In genomic region chr1:89847191-89847729, GRCh38 we compare ENCODE assay signal across 1 cellular context.
TF ChIP-seq lines count a peak whose summit lies in the region.

No MANE protein-coding gene starts in this region.

TF ChIP-seq in IMR-90, 13 proteins besides CTCF, POLR2A, EP300 and RAD21:
- TF ChIP-seq MXI1 (IDR thresholded peaks at IDR 0.05; ENCODE audit: borderline replicate concordance, low read depth, low read length) (no peak), SMC3 (IDR thresholded peaks at IDR 0.05; ENCODE audit: low read depth, low read length) (no peak), RCOR1 (IDR thresholded peaks at IDR 0.05; ENCODE audit: insufficient replicate concordance, low read length) (no peak), CHD1 (IDR thresholded peaks at IDR 0.05; ENCODE audit: low read depth, low read length) (no peak), CEBPB (IDR thresholded peaks at IDR 0.05; ENCODE audit: low read depth, low read length) (no peak), FOS (IDR thresholded peaks at IDR 0.05; ENCODE audit: low read depth, low read length) (no peak), NFE2L2 (IDR thresholded peaks at IDR 0.05; ENCODE audit: low read depth, low read length) (no peak), ELK1 (IDR thresholded peaks at IDR 0.05; ENCODE audit: borderline replicate concordance, low read depth, low read length) (no peak), MAZ (IDR thresholded peaks at IDR 0.05; ENCODE audit: borderline replicate concordance, low read depth, low read length) (no peak), MAFK (IDR thresholded peaks at IDR 0.05; ENCODE audit: low read depth, low read length) (no peak), BHLHE40 (IDR thresholded peaks at IDR 0.05; ENCODE audit: low read depth, low read length) (no peak), RFX5 (IDR thresholded peaks at IDR 0.05; ENCODE audit: low read depth, low read length) (no peak), USF2 (IDR thresholded peaks at IDR 0.05; ENCODE audit: low read depth, low read length) (no peak)
